In the genomic region with DNA sequence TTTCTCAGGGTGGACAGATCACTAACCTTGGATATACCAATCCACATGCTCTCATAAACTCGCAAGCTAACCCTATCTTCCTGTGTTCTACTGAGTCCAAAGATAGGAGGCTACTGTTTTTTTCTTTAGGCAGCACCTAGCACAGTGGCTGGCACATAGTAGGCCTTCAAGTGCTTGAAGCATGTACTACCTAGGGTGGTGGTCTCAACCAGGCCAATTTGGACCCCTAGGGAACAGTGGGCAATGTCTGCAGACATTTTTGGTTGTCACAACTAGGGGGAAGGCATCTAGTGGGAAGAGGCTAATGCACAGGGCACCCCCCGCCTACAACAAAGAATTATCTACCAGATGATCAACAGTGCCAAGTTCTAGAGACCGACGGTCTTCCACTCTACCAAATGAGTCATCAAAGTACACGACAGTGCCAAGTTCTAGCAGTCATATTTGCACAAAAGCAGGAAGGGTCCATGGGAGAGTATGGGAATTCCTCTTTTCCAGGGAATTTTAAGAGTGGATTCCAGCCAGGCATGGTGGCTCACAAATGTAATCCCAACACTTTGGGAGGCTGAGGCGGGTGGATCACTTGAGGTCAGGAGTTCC, we compare ENCODE assay signal across 12 cellular contexts.
A peak's percentile ranks its signal among the peaks of the same experiment; 100 is the strongest.
DNase-seq lines count a peak whose midpoint lies in the region; ATAC-seq and TF ChIP-seq lines count a peak whose summit lies in the region.
"Had no signal": no experiment of that assay in that cellular context is flagged by ENCODE, and none has a peak within 500 bp of the region (broad histone marks: within the 10 kb centered on the region; RNA-seq: fewer than 3 reads in every experiment).

No MANE protein-coding gene starts in this region.

- no peaks in the 10 kb centered on the region for H4K20me1 ChIP-seq in Karpas-422 (ENCODE audit: insufficient read depth, low read depth, low read length)

- no peaks in the 10 kb centered on the region for H3K36me3 ChIP-seq in Karpas-422 (ENCODE audit: insufficient read depth, low read length)
- no peaks in the 10 kb centered on the region for H3K36me3 ChIP-seq in CD8-positive, alpha-beta T cell (ENCODE audit: insufficient read depth, low read length)
- no peaks in the 10 kb centered on the region for H3K36me3 ChIP-seq in endodermal cell (ENCODE audit: control insufficient read depth, insufficient read depth, low read length)
- H3K36me3 ChIP-seq: adrenal gland, sigmoid colon had no signal

- H3K9me2 ChIP-seq in Karpas-422 (replicated peaks; ENCODE audit: insufficient read depth, low read length) = no peaks in the 10 kb centered on the region

- H3K27me3 Mint-ChIP-seq in CD8-positive, alpha-beta T cell (ENCODE audit: low read depth) = no peaks in the 10 kb centered on the region
- H3K27me3 Mint-ChIP-seq in endodermal cell (ENCODE audit: insufficient read depth) = no peaks in the 10 kb centered on the region

- H3K79me2 ChIP-seq in Karpas-422 (ENCODE audit: low read length) = 0 out of 2 replicates have a peak, but pooled peaks cover 3% of the 10 kb centered on the region

- peaks cover 17% of the 10 kb centered on the region for H3K4me1 ChIP-seq in Karpas-422 (ENCODE audit: low read length)
- H3K4me1 ChIP-seq in CD8-positive, alpha-beta T cell (ENCODE audit: insufficient read depth, low read length) = no peaks in the 10 kb centered on the region
- H3K4me1 ChIP-seq in endodermal cell (ENCODE audit: control insufficient read depth, insufficient read depth, low read length) = peaks cover 4% of the 10 kb centered on the region
- H3K4me1 ChIP-seq: adrenal gland, sigmoid colon had no signal

- intact Hi-C loops in CD8-positive, alpha-beta T cell (cut with DNase I, micrococcal nuclease) = no loop called here

- no peak overlapping the region for H3K4me3 Mint-ChIP-seq in CD8-positive, alpha-beta T cell
- H3K4me3 Mint-ChIP-seq in endodermal cell = no peak overlapping the region

- H3K4me3 ChIP-seq in AG10803 (ENCODE audit: low read length) = no peak overlapping the region
- H3K4me3 ChIP-seq in fibroblast of the aortic adventitia (ENCODE audit: low read depth, low read length) = no peak overlapping the region
- H3K4me3 ChIP-seq in Karpas-422 (ENCODE audit: low read length) = no peak overlapping the region
- H3K4me3 ChIP-seq in CD8-positive, alpha-beta T cell (ENCODE audit: low read depth, low read length) = no peak overlapping the region
- H3K4me3 ChIP-seq in endodermal cell (ENCODE audit: low read length) = no peak overlapping the region
- H3K4me3 ChIP-seq: adrenal gland, sigmoid colon had no signal

- ATAC-seq in SK-N-SH treated with all-trans-retinoic acid at 6 μM for 48 hours = peak; percentile 74
- no peak for ATAC-seq in CD8-positive, alpha-beta T cell
- ATAC-seq: left colon had no signal

- H3K27me3 ChIP-seq in Karpas-422 (ENCODE audit: low read length) = no peaks in the 10 kb centered on the region
- H3K27me3 ChIP-seq in CD8-positive, alpha-beta T cell (ENCODE audit: insufficient read depth, low read length) = no peaks in the 10 kb centered on the region
- no peaks in the 10 kb centered on the region for H3K27me3 ChIP-seq in endodermal cell (ENCODE audit: control insufficient read depth, insufficient read depth, low read length, poor library complexity, severe bottlenecking)
- H3K27me3 ChIP-seq: adrenal gland, sigmoid colon had no signal

- no peak overlapping the region for H3K27ac ChIP-seq in Karpas-422 (ENCODE audit: low read length)
- H3K27ac ChIP-seq in CD8-positive, alpha-beta T cell (ENCODE audit: low read depth, low read length) = no peak overlapping the region
- H3K27ac ChIP-seq in endodermal cell (ENCODE audit: low read depth, low read length) = no peak overlapping the region
- H3K27ac ChIP-seq: adrenal gland, sigmoid colon had no signal

- no peaks in the 10 kb centered on the region for H3K36me3 Mint-ChIP-seq in CD8-positive, alpha-beta T cell
- no peaks in the 10 kb centered on the region for H3K36me3 Mint-ChIP-seq in endodermal cell (ENCODE audit: low read depth)

- WGBS in endodermal cell (ENCODE audit: insufficient coverage in 1 of 2, insufficient read length in 1 of 2), 2 experiments = 89 to 93% methylated on average over 5 to 6 of the region's 6 CpGs

- no peak overlapping the region for H3K4me2 ChIP-seq in Karpas-422 (ENCODE audit: low read depth, low read length, poor library complexity, severe bottlenecking)

- no peaks in the 10 kb centered on the region for H3K4me1 Mint-ChIP-seq in CD8-positive, alpha-beta T cell (ENCODE audit: low read depth)
- H3K4me1 Mint-ChIP-seq in endodermal cell = peaks cover 11% of the 10 kb centered on the region

- CTCF ChIA-PET in CD8-positive, alpha-beta T cell (lab: Charles Lee) = interaction anchor here (0.6 to 1.2 kb wide), 3 partner anchors 14 to 1553 kb away, joined by 3 to 4 read pairs (median 3); no protein-coding TSS in a partner anchor

- H3K9me3 ChIP-seq in Karpas-422 (ENCODE audit: low read length) (no peaks in the 10 kb centered on the region), endodermal cell (ENCODE audit: control insufficient read depth, low read length) (no peaks in the 10 kb centered on the region)
- no peaks in the 10 kb centered on the region for H3K9me3 ChIP-seq in CD8-positive, alpha-beta T cell (ENCODE audit: low read length)
- H3K9me3 ChIP-seq: adrenal gland, sigmoid colon had no signal

- DNase-seq in AG10803 (ENCODE audit: low read depth) (peak; percentile 55), HCEC 1CT (peak; percentile 54), fibroblast of the aortic adventitia (ENCODE audit: low read depth) (peak; percentile 72), Karpas-422 (no peak), SKM-1 (lab: John Stamatoyannopoulos, UW; ENCODE audit: unreplicated experiment) (no peak), endodermal cell (no peak)
- DNase-seq in CD8-positive, alpha-beta T cell = no peak
- DNase-seq: adrenal gland, C1 segment of cervical spinal cord, left colon, sigmoid colon had no signal

- TF ChIP-seq CTCF in AG10803 (conservative IDR thresholded peaks at IDR 0.05; ENCODE audit: low read length) = no peak
- no peak for TF ChIP-seq CTCF in fibroblast of the aortic adventitia (IDR thresholded peaks at IDR 0.05; ENCODE audit: insufficient read depth, low read length)
- no peak for TF ChIP-seq CTCF in CD8-positive, alpha-beta T cell (IDR thresholded peaks at IDR 0.05)
- TF ChIP-seq CTCF in endodermal cell (conservative IDR thresholded peaks at IDR 0.05) = no peak

- POLR2A ChIA-PET in CD8-positive, alpha-beta T cell (lab: Charles Lee) = no interaction called here

- no peak overlapping the region for H2AFZ ChIP-seq in Karpas-422 (ENCODE audit: low read length)

- no peak overlapping the region for H3K9ac ChIP-seq in Karpas-422 (ENCODE audit: low read length)
- no peak overlapping the region for H3K9ac ChIP-seq in endodermal cell (ENCODE audit: extremely low read depth, low read length, poor library complexity, severe bottlenecking)

- no peak overlapping the region for H3K27ac Mint-ChIP-seq in CD8-positive, alpha-beta T cell
- no peak overlapping the region for H3K27ac Mint-ChIP-seq in endodermal cell

- peaks cover under 1% of the 10 kb centered on the region for H3K9me3 Mint-ChIP-seq in CD8-positive, alpha-beta T cell
- H3K9me3 Mint-ChIP-seq in endodermal cell = peaks cover 2% of the 10 kb centered on the region

TF ChIP-seq in SK-N-SH treated with all-trans-retinoic acid at 6 μM for 48 hours, 23 proteins besides CTCF, POLR2A, EP300 and RAD21 (continues in another document):
- TF ChIP-seq SNAI2 (CRISPR knock-in tag; IDR thresholded peaks at IDR 0.05) (no peak), ESRRG (CRISPR knock-in tag; IDR thresholded peaks at IDR 0.05) (no peak), BACH2 (CRISPR knock-in tag; IDR thresholded peaks at IDR 0.05; ENCODE audit: borderline replicate concordance) (no peak), CREB5 (CRISPR knock-in tag; IDR thresholded peaks at IDR 0.05; ENCODE audit: low read depth) (no peak), TCF4 (CRISPR knock-in tag; IDR thresholded peaks at IDR 0.05; ENCODE audit: borderline replicate concordance) (no peak), ZNF565 (CRISPR knock-in tag; conservative IDR thresholded peaks at IDR 0.05; ENCODE audit: low read depth) (no peak), TOX (CRISPR knock-in tag; IDR thresholded peaks at IDR 0.05; ENCODE audit: borderline replicate concordance) (no peak), CSDC2 (CRISPR knock-in tag; IDR thresholded peaks at IDR 0.05) (no peak), RARB (CRISPR knock-in tag; IDR thresholded peaks at IDR 0.05) (no peak), ZFP3 (CRISPR knock-in tag; IDR thresholded peaks at IDR 0.05) (no peak), ISL1 (CRISPR knock-in tag; IDR thresholded peaks at IDR 0.05) (no peak), ZNF70 (CRISPR knock-in tag; IDR thresholded peaks at IDR 0.05) (no peak)

Comparison
In these comparisons a context has a peak if more than half of its experiments do, and no peak if none do; other contexts are left out.
1. DNase-seq: peak in AG10803 (single experiment), HCEC 1CT (single experiment) and fibroblast of the aortic adventitia (single experiment); none in Karpas-422 (single experiment), SKM-1 (single experiment), CD8-positive, alpha-beta T cell (0 of 7) and endodermal cell (single experiment).